8 cellular contexts compared by ENCODE assay signal in the genomic region with DNA sequence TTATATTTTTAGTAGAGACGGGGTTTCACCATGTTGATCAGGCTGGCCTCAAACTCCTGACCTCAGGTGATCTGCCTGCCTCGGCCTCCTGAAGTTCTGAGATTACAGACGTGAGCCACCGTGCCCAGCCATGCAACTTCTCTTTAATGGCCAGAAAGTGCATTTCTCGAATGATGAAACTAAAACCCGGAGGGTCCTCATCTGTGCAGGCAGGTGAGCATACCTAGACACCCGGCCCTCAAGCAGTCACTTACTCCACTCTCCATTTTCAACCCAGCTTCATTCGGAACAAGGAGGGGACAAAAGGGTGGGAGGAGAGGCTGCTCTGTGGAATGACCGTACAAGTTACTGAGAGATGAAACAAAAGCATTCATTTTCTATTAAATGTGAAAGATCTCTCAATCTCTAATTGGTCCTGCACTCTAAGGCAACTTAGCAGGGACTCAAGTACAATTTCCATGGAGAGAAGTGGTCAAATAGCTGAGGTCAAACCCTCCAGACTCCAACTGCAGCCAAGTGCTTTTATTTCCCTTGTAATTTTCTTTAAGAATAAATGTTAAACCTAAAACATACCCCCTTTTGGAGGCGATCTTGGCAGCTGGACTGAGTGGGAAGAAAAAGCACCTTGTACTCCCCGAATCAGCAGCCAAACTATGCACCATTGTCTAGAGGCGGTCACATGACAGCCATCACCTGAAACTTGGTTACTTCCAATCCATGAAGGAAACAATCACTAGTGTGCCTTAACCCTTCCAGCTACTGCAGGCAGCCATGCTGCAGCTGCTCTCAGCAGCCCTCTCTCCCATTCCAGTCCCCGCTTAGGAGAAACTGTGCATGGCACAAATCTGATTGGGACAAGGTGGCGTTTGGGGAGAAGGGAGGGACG.
DNase-seq lines count a peak whose midpoint lies in the region; ATAC-seq lines count a peak whose summit lies in the region.

No MANE protein-coding gene starts in this region.

- no peaks in the 10 kb centered on the region for H3K36me3 ChIP-seq in iPS-18a (ENCODE audit: control insufficient read depth, low read depth, low read length)

- peak overlapping the region; percentile 73 for H3K4me3 ChIP-seq in iPS-18a (ENCODE audit: low read length)
- peak overlapping the region; percentile 46 for H3K4me3 ChIP-seq in skeletal muscle cell (ENCODE audit: low read depth, low read length)

- H3K9ac ChIP-seq in iPS-18a (ENCODE audit: low read length): peak overlapping the region; percentile 65

- peak in 30 of 58 donors; percentile 32 to 86 (median 61) for DNase-seq in anterior cingulate cortex (lab: John Stamatoyannopoulos, UW)
- DNase-seq in skeletal muscle cell (ENCODE audit: low read depth): no peak
- no peak for DNase-seq in stimulated activated CD4-positive, alpha-beta T cell treated with anti-CD3 and anti-CD28 coated beads, Interleukin-15, amount 100 ng/mL, for 24 hours
- no peak for DNase-seq in activated CD4-positive, alpha-beta T cell treated with anti-CD3 and anti-CD28 coated beads, Interleukin-2, amount 50 U/mL, for 48 hours
- no peak for DNase-seq in hepatic stellate cell (ENCODE audit: low spot score)
- no peak for DNase-seq in stimulated activated naive CD4-positive, alpha-beta T cell treated with Interleukin-2 at 50 U/mL for 16 hours (lab: John Stamatoyannopoulos, UW)

- peak; percentile 7 for ATAC-seq in GM19438 (IDR thresholded peaks at IDR 0.05; ENCODE audit: low read depth, unreplicated experiment)

- no peaks in the 10 kb centered on the region for H3K27me3 ChIP-seq in iPS-18a (ENCODE audit: control insufficient read depth, insufficient read depth, low read length)

- H3K27ac ChIP-seq in iPS-18a (ENCODE audit: low read length): peak overlapping the region; percentile 25

- peaks cover 28% of the 10 kb centered on the region for H3K4me1 ChIP-seq in iPS-18a (ENCODE audit: control insufficient read depth, low read depth, low read length)

- H3K9me3 ChIP-seq in iPS-18a (ENCODE audit: control insufficient read depth, low read depth, low read length): no peaks in the 10 kb centered on the region

Comparison
In these comparisons a context has a peak if more than half of its experiments do, and no peak if none do; other contexts are left out.
1. DNase-seq: peak in anterior cingulate cortex (30 of 58); none in skeletal muscle cell (single experiment), stimulated activated CD4-positive, alpha-beta T cell treated with anti-CD3 and anti-CD28 coated beads, Interleukin-15, amount 100 ng/mL, for 24 hours (single experiment), activated CD4-positive, alpha-beta T cell treated with anti-CD3 and anti-CD28 coated beads, Interleukin-2, amount 50 U/mL, for 48 hours (0 of 2), hepatic stellate cell (single experiment) and stimulated activated naive CD4-positive, alpha-beta T cell treated with Interleukin-2 at 50 U/mL for 16 hours (single experiment).